ENCODE assay signal across 17 cellular contexts in the genomic region with DNA sequence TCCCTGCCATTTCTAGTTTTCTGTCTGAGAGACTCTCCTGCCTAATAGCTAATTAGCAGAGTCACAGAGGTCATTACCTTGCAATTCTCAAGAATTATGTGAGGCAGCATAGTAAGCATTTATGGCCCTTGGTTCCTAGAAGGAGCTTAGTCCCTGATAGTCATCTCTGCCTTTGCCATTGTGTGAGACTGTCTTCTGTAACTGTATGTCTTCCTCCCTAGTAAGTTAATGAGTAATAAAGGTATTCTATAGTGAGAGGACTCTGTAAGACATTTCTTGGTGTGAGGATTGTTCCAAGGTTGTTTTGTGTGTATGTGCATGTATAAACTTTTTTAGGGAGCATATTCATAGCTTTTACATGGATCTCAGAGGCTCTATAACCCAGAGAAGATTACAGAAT.
DNase-seq lines count a peak whose midpoint lies in the region; ATAC-seq and TF ChIP-seq lines count a peak whose summit lies in the region.
"Had no signal": no experiment of that assay in that cellular context is flagged by ENCODE, and none has a peak within 500 bp of the region (broad histone marks: within the 10 kb centered on the region; RNA-seq: fewer than 3 reads in every experiment).

No MANE protein-coding gene starts in this region.

- peak; percentile 1 for DNase-seq in OCI-M1 (lab: John Stamatoyannopoulos, UW)
- DNase-seq in hepatic stellate cell (ENCODE audit: low spot score): no peak
- no peak for DNase-seq in MG63
- DNase-seq: 8988T; ACHN; BE2C; C1 segment of cervical spinal cord; CD4-positive, alpha-beta memory T cell; CD4-positive, CD25-positive, alpha-beta regulatory T cell; CD8-positive, alpha-beta memory T cell; COR-L47; DMS79 treated with DMSO at 0.1 percent for 48 hours; GF-D8 had no signal

- H3K9me3 ChIP-seq in MG63: no peaks in the 10 kb centered on the region
- H3K9me3 ChIP-seq: BE2C had no signal

- no peaks in the 10 kb centered on the region for H3K36me3 ChIP-seq in MG63
- H3K36me3 ChIP-seq: BE2C had no signal

- no peak overlapping the region for H3K4me3 ChIP-seq in MG63
- H3K4me3 ChIP-seq: BLaER1 had no signal

- ATAC-seq in GM18907 (IDR thresholded peaks at IDR 0.05; ENCODE audit: unreplicated experiment) (peak; percentile 54), GM21717 (IDR thresholded peaks at IDR 0.05; ENCODE audit: unreplicated experiment) (no peak)

- H3K27me3 ChIP-seq in MG63: no peaks in the 10 kb centered on the region
- H3K27me3 ChIP-seq: BE2C, BLaER1 had no signal

- H3K27ac ChIP-seq in 22Rv1: peak overlapping the region; percentile 41
- H3K27ac ChIP-seq: BLaER1 had no signal

- TF ChIP-seq CTCF in 22Rv1 (IDR thresholded peaks at IDR 0.05): no peak
